8 cellular contexts compared by ENCODE assay signal in genomic region chrX:71365356-71365875, GRCh38. TPM values are rescaled to one million over a fixed set of nuclear protein-coding genes. Genes with fewer than 3 reads are reported as not detected.
A peak's percentile ranks its signal among the peaks of the same experiment; 100 is the strongest.
DNase-seq lines count a peak whose midpoint lies in the region; ATAC-seq and TF ChIP-seq lines count a peak whose summit lies in the region.

No MANE protein-coding gene starts in this region.

- H3K36me3 ChIP-seq in SU-DHL-6 (ENCODE audit: low read length) (no peaks in the 10 kb centered on the region), heart right ventricle (peaks cover 0 to 24% (median 0%) of the 10 kb centered on the region in 9 donors)

- H3K27ac ChIP-seq in SU-DHL-6 (ENCODE audit: low read depth, low read length) (peak overlapping the region; percentile 80), heart right ventricle (peak overlapping the region; percentile 80 to 96 (median 92))

- peaks cover 28% of the 10 kb centered on the region for H3K79me2 ChIP-seq in SU-DHL-6 (ENCODE audit: insufficient read depth, low read length)

- TF ChIP-seq CTCF in SU-DHL-6 (IDR thresholded peaks at IDR 0.05; ENCODE audit: insufficient read depth, low read length, poor library complexity, severe bottlenecking) (no peak), heart right ventricle (IDR thresholded peaks at IDR 0.05) (no peak)

- WGBS in heart right ventricle, 2 donors: 2 to 6% methylated on average over 16 of the region's 16 CpGs

- intact Hi-C loops in Right ventricle myocardium superior (cut with DNase I) (no loop called here), left ventricle myocardium superior (cut with micrococcal nuclease) (loop anchor here (5.0 kb wide), 1 partner anchor 113 kb away; the partner anchor contains the start of gene ZMYM3), heart right ventricle (cut with DNase I) (loop anchor here in 4 of 10 donors (5.0 to 10.0 kb wide), 4 partner anchors 81 to 181 kb away; partner anchors contain the start of genes ZMYM3 (in 2 of the 4) and NONO (in 1 of the 4))

- H3K27me3 ChIP-seq in SU-DHL-6 (ENCODE audit: low read length): no peaks in the 10 kb centered on the region
- no peaks in the 10 kb centered on the region for H3K27me3 ChIP-seq in heart right ventricle

- DNase-seq in Right ventricle myocardium superior (no peak), left ventricle myocardium superior (no peak), heart right ventricle (no peak), ureter (ENCODE audit: low spot score) (no peak)
- DNase-seq in stimulated activated effector memory CD8-positive, alpha-beta T cell treated with anti-CD3 and anti-CD28 coated beads, Interleukin-12 subunit alpha, Interleukin-12 subunit beta, amount 100 ng/mL, for 72 hours (ENCODE audit: low spot score in 2 of 2): no peak
- DNase-seq in stimulated activated CD8-positive, alpha-beta memory T cell treated with anti-CD3 and anti-CD28 coated beads, Interleukin-4, amount 100 ng/mL, for 48 hours: no peak

- H3F3A ChIP-seq in SU-DHL-6 (ENCODE audit: insufficient read depth): no peaks in the 10 kb centered on the region

- H3K4me1 ChIP-seq in heart right ventricle: peaks cover 0 to 27% (median 10%) of the 10 kb centered on the region in 9 donors

- H4K20me1 ChIP-seq in SU-DHL-6 (ENCODE audit: low read depth, low read length): no peaks in the 10 kb centered on the region

- H2AFZ ChIP-seq in SU-DHL-6 (ENCODE audit: low read depth, low read length, severe bottlenecking): no peak overlapping the region

- peaks cover 51% of the 10 kb centered on the region for H3K36me3 Mint-ChIP-seq in stimulated activated effector memory CD8-positive, alpha-beta T cell treated with anti-CD3 and anti-CD28 coated beads, Interleukin-12 subunit alpha, Interleukin-12 subunit beta, amount 100 ng/mL, for 72 hours

- peak overlapping the region; percentile 92 for H3K9ac ChIP-seq in SU-DHL-6 (ENCODE audit: low read length)

- H3K4me3 Mint-ChIP-seq in stimulated activated effector memory CD8-positive, alpha-beta T cell treated with anti-CD3 and anti-CD28 coated beads, Interleukin-12 subunit alpha, Interleukin-12 subunit beta, amount 100 ng/mL, for 72 hours: peak overlapping the region; percentile 92

- peak overlapping the region; percentile 76 for H3K4me2 ChIP-seq in SU-DHL-6 (ENCODE audit: low read depth, low read length, poor library complexity, severe bottlenecking)

- H3K4me1 Mint-ChIP-seq in stimulated activated effector memory CD8-positive, alpha-beta T cell treated with anti-CD3 and anti-CD28 coated beads, Interleukin-12 subunit alpha, Interleukin-12 subunit beta, amount 100 ng/mL, for 72 hours: peaks cover 14% of the 10 kb centered on the region

- peak; percentile 5 for ATAC-seq in Right ventricle myocardium superior (ENCODE audit: poor library complexity)
- no peak for ATAC-seq in left ventricle myocardium superior
- peak in 1 of 8 donors; percentile 2 for ATAC-seq in heart right ventricle
- no peak for ATAC-seq in stimulated activated effector memory CD8-positive, alpha-beta T cell treated with anti-CD3 and anti-CD28 coated beads, Interleukin-12 subunit alpha, Interleukin-12 subunit beta, amount 100 ng/mL, for 72 hours
- ATAC-seq in HG02759 (IDR thresholded peaks at IDR 0.05; ENCODE audit: unreplicated experiment): no peak

- H3K4me3 ChIP-seq in SU-DHL-6 (ENCODE audit: insufficient read depth, low read length, poor library complexity, severe bottlenecking) (peak overlapping the region; percentile 72), heart right ventricle (peak overlapping the region; percentile 37 to 88 (median 64))

- no peaks in the 10 kb centered on the region for H3K9me2 ChIP-seq in SU-DHL-6 (replicated peaks; ENCODE audit: insufficient read depth, low read length)

- no peaks in the 10 kb centered on the region for H3K9me3 Mint-ChIP-seq in stimulated activated effector memory CD8-positive, alpha-beta T cell treated with anti-CD3 and anti-CD28 coated beads, Interleukin-12 subunit alpha, Interleukin-12 subunit beta, amount 100 ng/mL, for 72 hours

- H3K9me3 ChIP-seq in SU-DHL-6 (ENCODE audit: insufficient read depth, low read length): no peaks in the 10 kb centered on the region
- H3K9me3 ChIP-seq in heart right ventricle: no peaks in the 10 kb centered on the region

- peak overlapping the region; percentile 98 for H3K27ac Mint-ChIP-seq in stimulated activated effector memory CD8-positive, alpha-beta T cell treated with anti-CD3 and anti-CD28 coated beads, Interleukin-12 subunit alpha, Interleukin-12 subunit beta, amount 100 ng/mL, for 72 hours

RNA-seq across cellular contexts. Expression of gene TAF1, which starts 0.7 kb away (rescaled TPM):
- total RNA-seq in Right ventricle myocardium superior (13.4 TPM), left ventricle myocardium superior (15.8 TPM), heart right ventricle (10 to 100 TPM; 16.1 to 27.1 (median 21.6) TPM), ureter (82.3 TPM)
- polyA plus RNA-seq in heart right ventricle: 1 to 10 TPM; 6.0 to 8.7 TPM
